27 cellular contexts compared by ENCODE assay signal in genomic region chr4:6880691-6881090, GRCh38.
"Had no signal": no experiment of that assay in that cellular context is flagged by ENCODE, and none has a peak within 500 bp of the region (broad histone marks: within the 10 kb centered on the region; RNA-seq: fewer than 3 reads in every experiment).

No MANE protein-coding gene starts in this region.

- H3K27me3 ChIP-seq: breast epithelium, SJCRH30 had no signal

- H3K4me3 Mint-ChIP-seq: activated CD4-positive, alpha-beta memory T cell treated with anti-CD3 and anti-CD28 coated beads, Interleukin-2, amount 10 ng/mL, durations not matched to agents 7 days and 5 days; activated CD4-positive, alpha-beta T cell treated with anti-CD3 and anti-CD28 coated beads for 36 hours; activated naive CD8-positive, alpha-beta T cell treated with anti-CD3 and anti-CD28 coated beads, Interleukin-2, amount 50 U/mL, for 24 hours; activated T-cell treated with anti-CD3 and anti-CD28 coated beads, Interleukin-2, amount 50 U/mL, for 72 hours had no signal

- H3K4me1 ChIP-seq: breast epithelium, SJCRH30 had no signal

- H3K27me3 Mint-ChIP-seq: activated CD4-positive, alpha-beta memory T cell treated with anti-CD3 and anti-CD28 coated beads, Interleukin-2, amount 10 ng/mL, durations not matched to agents 7 days and 5 days; activated CD4-positive, alpha-beta T cell treated with anti-CD3 and anti-CD28 coated beads for 36 hours; activated naive CD8-positive, alpha-beta T cell treated with anti-CD3 and anti-CD28 coated beads, Interleukin-2, amount 50 U/mL, for 24 hours had no signal

- H3K4me3 ChIP-seq: breast epithelium, SJCRH30 had no signal

- H3K4me1 Mint-ChIP-seq: activated CD4-positive, alpha-beta T cell treated with anti-CD3 and anti-CD28 coated beads for 36 hours; activated naive CD8-positive, alpha-beta T cell treated with anti-CD3 and anti-CD28 coated beads, Interleukin-2, amount 50 U/mL, for 24 hours had no signal

- DNase-seq: activated CD4-positive, alpha-beta memory T cell treated with anti-CD3 and anti-CD28 coated beads, Interleukin-2, amount 10 ng/mL, durations not matched to agents 7 days and 5 days; activated CD4-positive, alpha-beta T cell treated with anti-CD3 and anti-CD28 coated beads for 36 hours; activated CD4-positive, alpha-beta T cell treated with anti-CD3 and anti-CD28 coated beads, Interleukin-2, amount 50 U/mL, for 1 hour; activated naive CD4-positive, alpha-beta T cell treated with Interleukin-2 at 50 U/mL for 16 hours; activated naive CD8-positive, alpha-beta T cell treated with anti-CD3 and anti-CD28 coated beads, Interleukin-2, amount 50 U/mL, for 24 hours; activated T-cell treated with anti-CD3 and anti-CD28 coated beads, Interleukin-2, amount 50 U/mL, for 72 hours; amniotic stem cell; central memory CD4-positive, alpha-beta T cell; NCI-H1092; NCI-H1417; NCI-H1694; NCI-H2029; NCI-H2107; NCI-H345; NCI-H510A; NCI-H526 treated with DMSO at 0.1 percent for 48 hours; NCI-H82; OCI-M1; RPMI8226; SJCRH30; SK-N-SH; T-helper 1 cell; WERI-Rb-1 had no signal

- H3K9me3 Mint-ChIP-seq: activated CD4-positive, alpha-beta memory T cell treated with anti-CD3 and anti-CD28 coated beads, Interleukin-2, amount 10 ng/mL, durations not matched to agents 7 days and 5 days; activated naive CD8-positive, alpha-beta T cell treated with anti-CD3 and anti-CD28 coated beads, Interleukin-2, amount 50 U/mL, for 24 hours; activated T-cell treated with anti-CD3 and anti-CD28 coated beads, Interleukin-2, amount 50 U/mL, for 72 hours had no signal

- H3K36me3 ChIP-seq: breast epithelium had no signal

- H3K27ac Mint-ChIP-seq: activated CD4-positive, alpha-beta memory T cell treated with anti-CD3 and anti-CD28 coated beads, Interleukin-2, amount 10 ng/mL, durations not matched to agents 7 days and 5 days; activated naive CD8-positive, alpha-beta T cell treated with anti-CD3 and anti-CD28 coated beads, Interleukin-2, amount 50 U/mL, for 24 hours; activated T-cell treated with anti-CD3 and anti-CD28 coated beads, Interleukin-2, amount 50 U/mL, for 72 hours had no signal

- H3K27ac ChIP-seq: breast epithelium, KMS-11, SJCRH30, WERI-Rb-1 had no signal

- H3K9me3 ChIP-seq: breast epithelium, SJCRH30, SK-N-SH had no signal

- ATAC-seq: activated CD4-positive, alpha-beta T cell treated with anti-CD3 and anti-CD28 coated beads for 36 hours; activated naive CD8-positive, alpha-beta T cell treated with anti-CD3 and anti-CD28 coated beads, Interleukin-2, amount 50 U/mL, for 24 hours; activated T-cell treated with anti-CD3 and anti-CD28 coated beads, Interleukin-2, amount 50 U/mL, for 72 hours; Panc1; Right ventricle myocardium inferior had no signal
